Comparison of ENCODE assay signal across 14 cellular contexts in the genomic region with DNA sequence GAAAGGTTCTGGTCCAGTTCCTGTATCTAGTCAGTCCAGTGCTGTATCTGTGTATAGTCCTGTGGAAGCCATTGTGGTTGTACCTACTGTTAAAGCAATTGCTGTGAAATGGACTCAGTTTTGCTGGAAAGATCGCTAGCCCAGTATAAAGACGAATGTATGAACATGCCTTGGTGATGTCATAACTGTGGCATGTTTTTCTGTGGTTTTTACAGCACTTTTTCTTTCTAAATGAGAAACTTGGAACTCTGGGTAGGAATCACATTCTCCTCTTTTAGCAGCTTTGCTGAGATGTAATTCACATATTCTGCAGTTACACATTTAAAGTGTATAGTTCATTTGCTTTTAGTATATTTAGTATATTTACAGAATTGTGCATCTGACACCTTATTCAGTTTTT. TPM values are rescaled to one million over a fixed set of nuclear protein-coding genes. Genes with fewer than 3 reads are reported as not detected.
DNase-seq lines count a peak whose midpoint lies in the region; ATAC-seq and TF ChIP-seq lines count a peak whose summit lies in the region.
"Had no signal": no experiment of that assay in that cellular context is flagged by ENCODE, and none has a peak within 500 bp of the region (broad histone marks: within the 10 kb centered on the region; RNA-seq: fewer than 3 reads in every experiment).

No MANE protein-coding gene starts in this region.

- POLR2A ChIA-PET in HEK293 (lab: Yijun Ruan, JAX), result interaction anchor here (1.1 to 1.2 kb wide), 2 partner anchors 58 to 81 kb away, joined by 3 to 6 read pairs; a partner anchor contains a TSS

- CTCF ChIA-PET in HEK293 (lab: Yijun Ruan, JAX), result interaction anchor here (0.6 to 1.0 kb wide), 5 partner anchors 8 to 1624 kb away, joined by 3 to 6 read pairs (median 4); no protein-coding TSS in a partner anchor

- H3K27me3 ChIP-seq in gastroesophageal sphincter (no peaks in the 10 kb centered on the region), uterus (no peaks in the 10 kb centered on the region), gastrocnemius medialis (no peaks in the 10 kb centered on the region)
- H3K27me3 ChIP-seq: heart left ventricle, neutrophil had no signal

- TF ChIP-seq EP300 in gastroesophageal sphincter (IDR thresholded peaks at IDR 0.05), result no peak

- H3K27ac ChIP-seq in HEK293 (ENCODE audit: extremely low read depth, low read depth, low read length) (no peak overlapping the region), gastroesophageal sphincter (no peak overlapping the region), uterus (no peak overlapping the region), gastrocnemius medialis (no peak overlapping the region)
- H3K27ac ChIP-seq: heart left ventricle, neutrophil had no signal

- TF ChIP-seq POLR2A in gastroesophageal sphincter (IDR thresholded peaks at IDR 0.05) (no peak), uterus (IDR thresholded peaks at IDR 0.05) (no peak), gastrocnemius medialis (IDR thresholded peaks at IDR 0.05) (no peak)

- H3K36me3 ChIP-seq in HEK293 (ENCODE audit: control insufficient read depth in 2 of 2, insufficient read depth in 1 of 2, low read length in 2 of 2), result peaks cover 0 to 44% of the 10 kb centered on the region in 2 experiments
- H3K36me3 ChIP-seq in gastroesophageal sphincter, result peaks cover 0 to 20% of the 10 kb centered on the region in 2 donors
- H3K36me3 ChIP-seq in uterus, result no peaks in the 10 kb centered on the region
- no peaks in the 10 kb centered on the region for H3K36me3 ChIP-seq in gastrocnemius medialis

- in situ Hi-C loops in ACHN (cut with HindIII; ENCODE audit: low pct_ligation_motif_present, low pct_unique_long_range_greater_than_20kb, low sequenced_read_pairs) (no loop called here), astrocyte of the cerebellum (cut with HindIII; ENCODE audit: low sequenced_read_pairs) (no loop called here), gastrocnemius medialis (cut with MboI; ENCODE audit: low sequenced_read_pairs in 4 of 4) (no loop called here)

- DNase-seq in ACHN, result peak; percentile 57
- DNase-seq in astrocyte of the cerebellum (ENCODE audit: low read depth), result peak; percentile 83
- DNase-seq in hepatic stellate cell (ENCODE audit: low spot score), result peak; percentile 56
- no peak for DNase-seq in NCI-H2029 (lab: John Stamatoyannopoulos, UW)
- no peak for DNase-seq in uterus
- DNase-seq in gastrocnemius medialis, result no peak
- DNase-seq: activated naive CD4-positive, alpha-beta T cell; heart left ventricle; Kasumi-1; left ventricle myocardium superior; NCI-H2107 had no signal

- TF ChIP-seq CTCF in HEK293 (tag by site-specific recombination; IDR thresholded peaks at IDR 0.05), result no peak
- TF ChIP-seq CTCF in astrocyte of the cerebellum (IDR thresholded peaks at IDR 0.05; ENCODE audit: low read depth, low read length, missing control alignments), result no peak
- no peak for TF ChIP-seq CTCF in gastroesophageal sphincter (IDR thresholded peaks at IDR 0.05)
- TF ChIP-seq CTCF in uterus (IDR thresholded peaks at IDR 0.05), result no peak
- TF ChIP-seq CTCF in gastrocnemius medialis (IDR thresholded peaks at IDR 0.05 in 4 of 5, conservative IDR thresholded peaks at IDR 0.05 in 1 of 5), result no peak

- no peaks in the 10 kb centered on the region for H3K9me3 ChIP-seq in HEK293 (ENCODE audit: control insufficient read depth, insufficient read depth, low read depth, low read length)
- no peaks in the 10 kb centered on the region for H3K9me3 ChIP-seq in gastroesophageal sphincter
- no peaks in the 10 kb centered on the region for H3K9me3 ChIP-seq in uterus
- H3K9me3 ChIP-seq in gastrocnemius medialis, result no peaks in the 10 kb centered on the region
- H3K9me3 ChIP-seq: neutrophil had no signal

- H3K4me3 ChIP-seq in HEK293 (ENCODE audit: low read depth, low read length) (no peak overlapping the region), astrocyte of the cerebellum (ENCODE audit: low read depth, low read length) (no peak overlapping the region), gastroesophageal sphincter (no peak overlapping the region), uterus (no peak overlapping the region), gastrocnemius medialis (no peak overlapping the region)
- H3K4me3 ChIP-seq: heart left ventricle had no signal

- ATAC-seq in gastroesophageal sphincter (no peak), gastrocnemius medialis (no peak)
- ATAC-seq: heart left ventricle, left ventricle myocardium superior had no signal

- intact Hi-C loops in uterus (cut with DNase I; ENCODE audit: low total_unique reads) (no loop called here), gastrocnemius medialis (cut with DNase I; ENCODE audit: low total_unique reads) (no loop called here)

- H3K4me1 ChIP-seq in HEK293 (ENCODE audit: control insufficient read depth, insufficient read depth, low read length) (peaks cover 2% of the 10 kb centered on the region; the same call in 1 of the 2 replicates), gastroesophageal sphincter (peaks cover 0 to 13% (median 0%) of the 10 kb centered on the region in 3 donors), uterus (no peaks in the 10 kb centered on the region), gastrocnemius medialis (peaks cover 0 to 10% of the 10 kb centered on the region in 2 donors)

- WGBS in gastroesophageal sphincter (ENCODE audit: low coverage in 1 of 2), 2 donors, result 48% methylated on average over 2 of the region's 2 CpGs; no CpG with 5 or more reads in 1 of the 2 donors

TF ChIP-seq in HEK293, 187 proteins besides CTCF, POLR2A, EP300 and RAD21:
- TF ChIP-seq, protein P1, sequence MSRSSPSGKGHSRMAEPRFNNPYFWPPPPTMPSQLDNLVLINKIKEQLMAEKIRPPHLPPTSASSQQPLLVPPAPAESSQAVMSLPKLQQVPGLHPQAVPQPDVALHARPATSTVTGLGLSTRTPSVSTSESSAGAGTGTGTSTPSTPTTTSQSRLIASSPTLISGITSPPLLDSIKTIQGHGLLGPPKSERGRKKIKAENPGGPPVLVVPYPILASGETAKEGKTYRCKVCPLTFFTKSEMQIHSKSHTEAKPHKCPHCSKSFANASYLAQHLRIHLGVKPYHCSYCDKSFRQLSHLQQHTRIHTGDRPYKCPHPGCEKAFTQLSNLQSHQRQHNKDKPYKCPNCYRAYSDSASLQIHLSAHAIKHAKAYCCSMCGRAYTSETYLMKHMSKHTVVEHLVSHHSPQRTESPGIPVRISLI (tag by site-specific recombination; IDR thresholded peaks at IDR 0.05), result peak; percentile 53; the same call in 1 of the 2 replicates
- TF ChIP-seq ZNF629 (tag by site-specific recombination; IDR thresholded peaks at IDR 0.05) (peak; percentile 43; the same call in 1 of the 2 replicates), ZNF76 (tag by site-specific recombination; IDR thresholded peaks at IDR 0.05; ENCODE audit: borderline replicate concordance, low read depth) (no peak), YY1 (tag by site-specific recombination; IDR thresholded peaks at IDR 0.05) (no peak)
- TF ChIP-seq, protein P2, sequence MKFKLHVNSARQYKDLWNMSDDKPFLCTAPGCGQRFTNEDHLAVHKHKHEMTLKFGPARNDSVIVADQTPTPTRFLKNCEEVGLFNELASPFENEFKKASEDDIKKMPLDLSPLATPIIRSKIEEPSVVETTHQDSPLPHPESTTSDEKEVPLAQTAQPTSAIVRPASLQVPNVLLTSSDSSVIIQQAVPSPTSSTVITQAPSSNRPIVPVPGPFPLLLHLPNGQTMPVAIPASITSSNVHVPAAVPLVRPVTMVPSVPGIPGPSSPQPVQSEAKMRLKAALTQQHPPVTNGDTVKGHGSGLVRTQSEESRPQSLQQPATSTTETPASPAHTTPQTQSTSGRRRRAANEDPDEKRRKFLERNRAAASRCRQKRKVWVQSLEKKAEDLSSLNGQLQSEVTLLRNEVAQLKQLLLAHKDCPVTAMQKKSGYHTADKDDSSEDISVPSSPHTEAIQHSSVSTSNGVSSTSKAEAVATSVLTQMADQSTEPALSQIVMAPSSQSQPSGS (tag by site-specific recombination; IDR thresholded peaks at IDR 0.05; ENCODE audit: low read depth), result peak; percentile 47; the same call in 1 of the 2 replicates

RNA-seq across cellular contexts. Expression of a gene that starts 58.1 kb away (rescaled TPM):
- total RNA-seq in gastroesophageal sphincter, result 10 to 100 TPM; 25.6 to 37.3 (median 29.6) TPM
- 10 to 100 TPM; 19.4 to 83.9 (median 65.5) TPM for total RNA-seq in uterus
- total RNA-seq in gastrocnemius medialis, result 10 to 100 TPM; 29.8 to 58.6 (median 30.2) TPM

Comparison
In these comparisons a context has a peak if more than half of its experiments do, and no peak if none do; other contexts are left out.
1. DNase-seq: peak in ACHN (single experiment), astrocyte of the cerebellum (single experiment) and hepatic stellate cell (single experiment); none in NCI-H2029 (single experiment), uterus (0 of 2) and gastrocnemius medialis (0 of 2).